Comparison of ENCODE assay signal across 1 cellular context in the genomic region with DNA sequence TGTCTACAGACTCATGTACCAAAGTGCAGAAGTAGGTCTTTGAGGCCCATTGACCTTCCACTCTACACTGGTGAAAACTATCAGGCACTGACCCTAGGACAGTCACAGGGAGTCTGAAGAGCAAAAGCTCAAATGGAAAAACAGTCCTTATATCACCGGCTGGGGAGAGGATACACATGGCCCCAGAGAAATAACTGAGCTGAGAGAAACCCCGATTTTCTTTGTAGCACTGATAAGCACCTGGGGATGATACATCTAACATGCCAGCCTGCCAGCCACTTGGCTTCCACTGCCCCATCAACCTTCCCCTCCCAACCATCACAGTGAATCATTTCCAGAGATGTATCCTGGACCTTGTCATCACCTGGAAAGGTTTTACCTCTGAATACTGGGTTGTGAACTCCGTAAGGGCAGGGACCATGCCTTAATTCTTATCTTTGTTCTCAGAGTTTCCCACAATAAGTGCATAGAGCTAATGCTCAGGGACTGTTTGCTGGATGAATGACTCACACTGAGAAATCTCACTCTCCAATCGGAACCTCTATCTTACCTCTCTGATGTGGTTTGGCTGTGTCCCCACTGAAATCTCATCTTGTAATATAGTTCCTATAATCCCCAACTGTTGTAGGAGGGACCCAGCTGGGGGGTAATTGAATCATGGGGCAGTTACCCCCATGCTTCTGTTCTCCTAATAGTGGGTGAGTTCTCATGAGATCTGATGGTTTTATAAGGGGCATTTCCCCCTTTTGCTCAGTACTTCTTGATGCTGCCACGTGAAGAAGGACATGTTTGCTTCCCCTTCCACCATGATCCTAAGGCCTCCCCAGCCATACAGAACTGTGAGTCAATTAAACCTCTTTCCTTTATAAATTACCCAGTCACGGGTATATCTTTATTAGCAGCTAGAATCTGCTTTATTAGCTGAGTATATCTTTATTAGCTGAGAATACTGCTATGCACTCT.
TF ChIP-seq lines count a peak whose summit lies in the region.

No MANE protein-coding gene starts in this region.

TF ChIP-seq in GM12878, 131 proteins besides CTCF, POLR2A, EP300 and RAD21 (continued from another document):
- TF ChIP-seq, protein P1, sequence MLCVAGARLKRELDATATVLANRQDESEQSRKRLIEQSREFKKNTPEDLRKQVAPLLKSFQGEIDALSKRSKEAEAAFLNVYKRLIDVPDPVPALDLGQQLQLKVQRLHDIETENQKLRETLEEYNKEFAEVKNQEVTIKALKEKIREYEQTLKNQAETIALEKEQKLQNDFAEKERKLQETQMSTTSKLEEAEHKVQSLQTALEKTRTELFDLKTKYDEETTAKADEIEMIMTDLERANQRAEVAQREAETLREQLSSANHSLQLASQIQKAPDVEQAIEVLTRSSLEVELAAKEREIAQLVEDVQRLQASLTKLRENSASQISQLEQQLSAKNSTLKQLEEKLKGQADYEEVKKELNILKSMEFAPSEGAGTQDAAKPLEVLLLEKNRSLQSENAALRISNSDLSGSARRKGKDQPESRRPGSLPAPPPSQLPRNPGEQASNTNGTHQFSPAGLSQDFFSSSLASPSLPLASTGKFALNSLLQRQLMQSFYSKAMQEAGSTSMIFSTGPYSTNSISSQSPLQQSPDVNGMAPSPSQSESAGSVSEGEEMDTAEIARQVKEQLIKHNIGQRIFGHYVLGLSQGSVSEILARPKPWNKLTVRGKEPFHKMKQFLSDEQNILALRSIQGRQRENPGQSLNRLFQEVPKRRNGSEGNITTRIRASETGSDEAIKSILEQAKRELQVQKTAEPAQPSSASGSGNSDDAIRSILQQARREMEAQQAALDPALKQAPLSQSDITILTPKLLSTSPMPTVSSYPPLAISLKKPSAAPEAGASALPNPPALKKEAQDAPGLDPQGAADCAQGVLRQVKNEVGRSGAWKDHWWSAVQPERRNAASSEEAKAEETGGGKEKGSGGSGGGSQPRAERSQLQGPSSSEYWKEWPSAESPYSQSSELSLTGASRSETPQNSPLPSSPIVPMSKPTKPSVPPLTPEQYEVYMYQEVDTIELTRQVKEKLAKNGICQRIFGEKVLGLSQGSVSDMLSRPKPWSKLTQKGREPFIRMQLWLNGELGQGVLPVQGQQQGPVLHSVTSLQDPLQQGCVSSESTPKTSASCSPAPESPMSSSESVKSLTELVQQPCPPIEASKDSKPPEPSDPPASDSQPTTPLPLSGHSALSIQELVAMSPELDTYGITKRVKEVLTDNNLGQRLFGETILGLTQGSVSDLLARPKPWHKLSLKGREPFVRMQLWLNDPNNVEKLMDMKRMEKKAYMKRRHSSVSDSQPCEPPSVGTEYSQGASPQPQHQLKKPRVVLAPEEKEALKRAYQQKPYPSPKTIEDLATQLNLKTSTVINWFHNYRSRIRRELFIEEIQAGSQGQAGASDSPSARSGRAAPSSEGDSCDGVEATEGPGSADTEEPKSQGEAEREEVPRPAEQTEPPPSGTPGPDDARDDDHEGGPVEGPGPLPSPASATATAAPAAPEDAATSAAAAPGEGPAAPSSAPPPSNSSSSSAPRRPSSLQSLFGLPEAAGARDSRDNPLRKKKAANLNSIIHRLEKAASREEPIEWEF (IDR thresholded peaks at IDR 0.05; ENCODE audit: insufficient replicate concordance, low read depth, low read length), result no peak
- TF ChIP-seq TCF7 (IDR thresholded peaks at IDR 0.05; ENCODE audit: borderline replicate concordance) (peak; percentile 96), RUNX3 (IDR thresholded peaks at IDR 0.05; ENCODE audit: low read length) (peak; percentile 90), NR2F1 (conservative IDR thresholded peaks at IDR 0.05) (no peak), CBX3 (IDR thresholded peaks at IDR 0.05; ENCODE audit: borderline replicate concordance, low read depth) (no peak), GATAD2B (conservative IDR thresholded peaks at IDR 0.05; ENCODE audit: low read depth) (no peak), STAT1 (conservative IDR thresholded peaks at IDR 0.05) (no peak), ZNF207 (IDR thresholded peaks at IDR 0.05; ENCODE audit: borderline replicate concordance) (no peak), STAT3 (IDR thresholded peaks at IDR 0.05; ENCODE audit: low read depth, low read length) (no peak), PRDM15 (CRISPR knock-in tag; IDR thresholded peaks at IDR 0.05) (no peak), MTA3 (IDR thresholded peaks at IDR 0.05; ENCODE audit: borderline replicate concordance, low read length) (no peak; the same call in 1 of the 2 replicates), JUND (IDR thresholded peaks at IDR 0.05; ENCODE audit: low read depth, low read length) (no peak), ZBTB33 (IDR thresholded peaks at IDR 0.05) (no peak), ZNF622 (IDR thresholded peaks at IDR 0.05) (no peak), WRNIP1 (IDR thresholded peaks at IDR 0.05; ENCODE audit: borderline replicate concordance, low read depth, low read length) (no peak)
- TF ChIP-seq, protein P2, sequence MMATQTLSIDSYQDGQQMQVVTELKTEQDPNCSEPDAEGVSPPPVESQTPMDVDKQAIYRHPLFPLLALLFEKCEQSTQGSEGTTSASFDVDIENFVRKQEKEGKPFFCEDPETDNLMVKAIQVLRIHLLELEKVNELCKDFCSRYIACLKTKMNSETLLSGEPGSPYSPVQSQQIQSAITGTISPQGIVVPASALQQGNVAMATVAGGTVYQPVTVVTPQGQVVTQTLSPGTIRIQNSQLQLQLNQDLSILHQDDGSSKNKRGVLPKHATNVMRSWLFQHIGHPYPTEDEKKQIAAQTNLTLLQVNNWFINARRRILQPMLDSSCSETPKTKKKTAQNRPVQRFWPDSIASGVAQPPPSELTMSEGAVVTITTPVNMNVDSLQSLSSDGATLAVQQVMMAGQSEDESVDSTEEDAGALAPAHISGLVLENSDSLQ (IDR thresholded peaks at IDR 0.05), result no peak
- TF ChIP-seq, protein P3, sequence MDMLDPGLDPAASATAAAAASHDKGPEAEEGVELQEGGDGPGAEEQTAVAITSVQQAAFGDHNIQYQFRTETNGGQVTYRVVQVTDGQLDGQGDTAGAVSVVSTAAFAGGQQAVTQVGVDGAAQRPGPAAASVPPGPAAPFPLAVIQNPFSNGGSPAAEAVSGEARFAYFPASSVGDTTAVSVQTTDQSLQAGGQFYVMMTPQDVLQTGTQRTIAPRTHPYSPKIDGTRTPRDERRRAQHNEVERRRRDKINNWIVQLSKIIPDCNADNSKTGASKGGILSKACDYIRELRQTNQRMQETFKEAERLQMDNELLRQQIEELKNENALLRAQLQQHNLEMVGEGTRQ (IDR thresholded peaks at IDR 0.05; ENCODE audit: borderline replicate concordance, low read depth, low read length), result no peak
